Comparison of ENCODE assay signal across 2 cellular contexts in genomic region chr5:160167623-160168165, GRCh38.
TF ChIP-seq lines count a peak whose summit lies in the region.

No MANE protein-coding gene starts in this region.

TF ChIP-seq in H1, 55 proteins besides CTCF, POLR2A, EP300 and RAD21:
- TF ChIP-seq ASH2L (IDR thresholded peaks at IDR 0.05; ENCODE audit: low read length) (no peak), GABPA (IDR thresholded peaks at IDR 0.05; ENCODE audit: borderline replicate concordance, insufficient read depth, low read length) (no peak), CHD7 (IDR thresholded peaks at IDR 0.05; ENCODE audit: insufficient replicate concordance, low read length) (no peak), CBX8 (IDR thresholded peaks at IDR 0.05; ENCODE audit: borderline replicate concordance, low read depth, low read length) (no peak)

TF ChIP-seq in HEK293T, 16 proteins besides CTCF, POLR2A, EP300 and RAD21:
- TF ChIP-seq CTBP1 (IDR thresholded peaks at IDR 0.05; ENCODE audit: borderline replicate concordance) (no peak), SP1 (IDR thresholded peaks at IDR 0.05) (no peak), FOXM1 (IDR thresholded peaks at IDR 0.05; ENCODE audit: borderline replicate concordance) (no peak), LEF1 (IDR thresholded peaks at IDR 0.05; ENCODE audit: borderline replicate concordance) (no peak), ELF4 (IDR thresholded peaks at IDR 0.05) (no peak), ARNT (IDR thresholded peaks at IDR 0.05) (no peak)
